Comparison of ENCODE assay signal across 1 cellular context in genomic region chr3:13698498-13698897, GRCh38.
TF ChIP-seq lines count a peak whose summit lies in the region.

No MANE protein-coding gene starts in this region.

TF ChIP-seq in GM23338, 12 proteins besides CTCF, POLR2A, EP300 and RAD21:
- no peak for TF ChIP-seq EZH2 (IDR thresholded peaks at IDR 0.05; ENCODE audit: low read depth, unreplicated experiment)
- no peak for TF ChIP-seq ETS1 (IDR thresholded peaks at IDR 0.05)
- TF ChIP-seq NANOG (IDR thresholded peaks at IDR 0.05; ENCODE audit: borderline replicate concordance), result no peak
- TF ChIP-seq POLR2AphosphoS5 (IDR thresholded peaks at IDR 0.05; ENCODE audit: low read depth), result no peak
- TF ChIP-seq REST (IDR thresholded peaks at IDR 0.05; ENCODE audit: unreplicated experiment), result no peak
- TF ChIP-seq EZH2phosphoT487 (IDR thresholded peaks at IDR 0.05; ENCODE audit: unreplicated experiment), result no peak
- no peak for TF ChIP-seq ZNF331 (CRISPR knock-in tag; IDR thresholded peaks at IDR 0.05; ENCODE audit: low read depth)
- no peak for TF ChIP-seq ZNF462 (CRISPR knock-in tag; IDR thresholded peaks at IDR 0.05)
- TF ChIP-seq STAT1 (IDR thresholded peaks at IDR 0.05; ENCODE audit: unreplicated experiment), result no peak
- no peak for TF ChIP-seq CREB1 (CRISPR knock-in tag; IDR thresholded peaks at IDR 0.05; ENCODE audit: low read depth)
- no peak for TF ChIP-seq ZNF114 (CRISPR knock-in tag; IDR thresholded peaks at IDR 0.05)
TF ChIP-seq in GM23338: peak in this region for 0.
